Comparison of ENCODE assay signal across 1 cellular context in genomic region chr20:10434832-10435812, GRCh38.
TF ChIP-seq lines count a peak whose summit lies in the region.

Gene SLX4IP, plus strand, starts transcription at chr20:10435305. Its CDS starts 22,900 bp downstream, at chr20:10458205.

TF ChIP-seq in HepG2, 621 proteins besides CTCF, POLR2A, EP300 and RAD21 (continued from another document and continues in another):
- TF ChIP-seq, protein P1, sequence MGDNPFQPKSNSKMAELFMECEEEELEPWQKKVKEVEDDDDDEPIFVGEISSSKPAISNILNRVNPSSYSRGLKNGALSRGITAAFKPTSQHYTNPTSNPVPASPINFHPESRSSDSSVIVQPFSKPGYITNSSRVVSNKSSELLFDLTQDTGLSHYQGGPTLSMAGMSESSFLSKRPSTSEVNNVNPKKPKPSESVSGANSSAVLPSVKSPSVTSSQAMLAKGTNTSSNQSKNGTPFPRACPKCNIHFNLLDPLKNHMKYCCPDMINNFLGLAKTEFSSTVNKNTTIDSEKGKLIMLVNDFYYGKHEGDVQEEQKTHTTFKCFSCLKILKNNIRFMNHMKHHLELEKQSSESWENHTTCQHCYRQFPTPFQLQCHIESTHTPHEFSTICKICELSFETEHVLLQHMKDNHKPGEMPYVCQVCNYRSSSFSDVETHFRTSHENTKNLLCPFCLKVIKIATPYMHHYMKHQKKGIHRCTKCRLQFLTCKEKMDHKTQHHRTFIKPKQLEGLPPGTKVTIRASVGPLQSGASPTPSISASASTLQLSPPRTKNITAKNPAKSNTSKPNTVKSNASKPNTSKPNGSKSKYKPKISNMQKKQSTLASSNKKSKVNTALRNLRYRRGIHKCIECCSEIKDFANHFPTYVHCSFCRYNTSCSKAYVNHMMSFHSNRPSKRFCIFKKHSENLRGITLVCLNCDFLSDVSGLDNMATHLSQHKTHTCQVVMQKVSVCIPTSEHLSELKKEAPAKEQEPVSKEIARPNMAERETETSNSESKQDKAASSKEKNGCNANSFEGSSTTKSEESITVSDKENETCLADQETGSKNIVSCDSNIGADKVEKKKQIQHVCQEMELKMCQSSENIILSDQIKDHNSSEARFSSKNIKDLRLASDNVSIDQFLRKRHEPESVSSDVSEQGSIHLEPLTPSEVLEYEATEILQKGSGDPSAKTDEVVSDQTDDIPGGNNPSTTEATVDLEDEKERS (CRISPR knock-in tag; IDR thresholded peaks at IDR 0.05): peak; percentile 28; the same call in 1 of the 2 replicates
- no peak for TF ChIP-seq NONO (IDR thresholded peaks at IDR 0.05)
- peak; percentile 61; the same call in 1 of the 2 replicates for TF ChIP-seq NONO (CRISPR knock-in tag; conservative IDR thresholded peaks at IDR 0.05)
- peak; percentile 1 for TF ChIP-seq SMC3 (IDR thresholded peaks at IDR 0.05; ENCODE audit: low read length)
- TF ChIP-seq ZNF615 (CRISPR knock-in tag; IDR thresholded peaks at IDR 0.05; ENCODE audit: borderline replicate concordance): 0 out of 2 replicates have a peak, but pooled peaks have one; percentile 23
- TF ChIP-seq, protein P2, sequence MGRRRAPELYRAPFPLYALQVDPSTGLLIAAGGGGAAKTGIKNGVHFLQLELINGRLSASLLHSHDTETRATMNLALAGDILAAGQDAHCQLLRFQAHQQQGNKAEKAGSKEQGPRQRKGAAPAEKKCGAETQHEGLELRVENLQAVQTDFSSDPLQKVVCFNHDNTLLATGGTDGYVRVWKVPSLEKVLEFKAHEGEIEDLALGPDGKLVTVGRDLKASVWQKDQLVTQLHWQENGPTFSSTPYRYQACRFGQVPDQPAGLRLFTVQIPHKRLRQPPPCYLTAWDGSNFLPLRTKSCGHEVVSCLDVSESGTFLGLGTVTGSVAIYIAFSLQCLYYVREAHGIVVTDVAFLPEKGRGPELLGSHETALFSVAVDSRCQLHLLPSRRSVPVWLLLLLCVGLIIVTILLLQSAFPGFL (CRISPR knock-in tag; IDR thresholded peaks at IDR 0.05): no peak
- peak; percentile 94; the same call in 1 of the 2 replicates for TF ChIP-seq ZNF788 (CRISPR knock-in tag; IDR thresholded peaks at IDR 0.05; ENCODE audit: borderline replicate concordance)
- peak; percentile 39; the same call in 1 of the 2 replicates for TF ChIP-seq ZNF646 (CRISPR knock-in tag; IDR thresholded peaks at IDR 0.05)
- TF ChIP-seq, protein P3, sequence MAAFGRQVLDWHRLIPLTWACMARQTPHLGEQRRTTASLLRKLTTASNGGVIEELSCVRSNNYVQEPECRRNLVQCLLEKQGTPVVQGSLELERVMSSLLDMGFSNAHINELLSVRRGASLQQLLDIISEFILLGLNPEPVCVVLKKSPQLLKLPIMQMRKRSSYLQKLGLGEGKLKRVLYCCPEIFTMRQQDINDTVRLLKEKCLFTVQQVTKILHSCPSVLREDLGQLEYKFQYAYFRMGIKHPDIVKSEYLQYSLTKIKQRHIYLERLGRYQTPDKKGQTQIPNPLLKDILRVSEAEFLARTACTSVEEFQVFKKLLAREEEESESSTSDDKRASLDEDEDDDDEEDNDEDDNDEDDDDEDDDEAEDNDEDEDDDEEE (CRISPR knock-in tag; IDR thresholded peaks at IDR 0.05): peak; percentile 94
- 0 out of 2 replicates have a peak, but pooled peaks have one; percentile 29 for TF ChIP-seq CHCHD3 (CRISPR knock-in tag; IDR thresholded peaks at IDR 0.05)
- TF ChIP-seq, protein P4, sequence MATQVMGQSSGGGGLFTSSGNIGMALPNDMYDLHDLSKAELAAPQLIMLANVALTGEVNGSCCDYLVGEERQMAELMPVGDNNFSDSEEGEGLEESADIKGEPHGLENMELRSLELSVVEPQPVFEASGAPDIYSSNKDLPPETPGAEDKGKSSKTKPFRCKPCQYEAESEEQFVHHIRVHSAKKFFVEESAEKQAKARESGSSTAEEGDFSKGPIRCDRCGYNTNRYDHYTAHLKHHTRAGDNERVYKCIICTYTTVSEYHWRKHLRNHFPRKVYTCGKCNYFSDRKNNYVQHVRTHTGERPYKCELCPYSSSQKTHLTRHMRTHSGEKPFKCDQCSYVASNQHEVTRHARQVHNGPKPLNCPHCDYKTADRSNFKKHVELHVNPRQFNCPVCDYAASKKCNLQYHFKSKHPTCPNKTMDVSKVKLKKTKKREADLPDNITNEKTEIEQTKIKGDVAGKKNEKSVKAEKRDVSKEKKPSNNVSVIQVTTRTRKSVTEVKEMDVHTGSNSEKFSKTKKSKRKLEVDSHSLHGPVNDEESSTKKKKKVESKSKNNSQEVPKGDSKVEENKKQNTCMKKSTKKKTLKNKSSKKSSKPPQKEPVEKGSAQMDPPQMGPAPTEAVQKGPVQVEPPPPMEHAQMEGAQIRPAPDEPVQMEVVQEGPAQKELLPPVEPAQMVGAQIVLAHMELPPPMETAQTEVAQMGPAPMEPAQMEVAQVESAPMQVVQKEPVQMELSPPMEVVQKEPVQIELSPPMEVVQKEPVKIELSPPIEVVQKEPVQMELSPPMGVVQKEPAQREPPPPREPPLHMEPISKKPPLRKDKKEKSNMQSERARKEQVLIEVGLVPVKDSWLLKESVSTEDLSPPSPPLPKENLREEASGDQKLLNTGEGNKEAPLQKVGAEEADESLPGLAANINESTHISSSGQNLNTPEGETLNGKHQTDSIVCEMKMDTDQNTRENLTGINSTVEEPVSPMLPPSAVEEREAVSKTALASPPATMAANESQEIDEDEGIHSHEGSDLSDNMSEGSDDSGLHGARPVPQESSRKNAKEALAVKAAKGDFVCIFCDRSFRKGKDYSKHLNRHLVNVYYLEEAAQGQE (IDR thresholded peaks at IDR 0.05; ENCODE audit: borderline replicate concordance in 1 of 2, low read depth in 1 of 2, low read length in 2 of 2): peak in 1 of 2 experiments; percentile 57; a peak in 1 of 4 replicates
- TF ChIP-seq ZNF205 (CRISPR knock-in tag; IDR thresholded peaks at IDR 0.05): peak; percentile 45; the same call in 1 of the 2 replicates
- TF ChIP-seq FOSL2 (CRISPR knock-in tag; IDR thresholded peaks at IDR 0.05): peak; percentile 73
- 0 out of 2 replicates have a peak, but pooled peaks have one; percentile 77 for TF ChIP-seq FOXO4 (CRISPR knock-in tag; conservative IDR thresholded peaks at IDR 0.05)
- 0 out of 2 replicates have a peak, but pooled peaks have one; percentile 1 for TF ChIP-seq ZNF569 (CRISPR knock-in tag; IDR thresholded peaks at IDR 0.05; ENCODE audit: borderline replicate concordance)
- TF ChIP-seq FOXC1 (CRISPR knock-in tag; IDR thresholded peaks at IDR 0.05; ENCODE audit: borderline replicate concordance): peak; percentile 92; the same call in 1 of the 2 replicates
- TF ChIP-seq SKI (IDR thresholded peaks at IDR 0.05; ENCODE audit: partially characterized antibody): no peak
- TF ChIP-seq ZNF333 (CRISPR knock-in tag; IDR thresholded peaks at IDR 0.05; ENCODE audit: borderline replicate concordance): peak; percentile 19; the same call in 1 of the 2 replicates
- TF ChIP-seq KDM4B (CRISPR knock-in tag; IDR thresholded peaks at IDR 0.05): peak; percentile 54; the same call in 1 of the 2 replicates
- TF ChIP-seq ZNF710 (CRISPR knock-in tag; IDR thresholded peaks at IDR 0.05; ENCODE audit: borderline replicate concordance): peak; percentile 67; the same call in 1 of the 2 replicates
- TF ChIP-seq ZHX1 (CRISPR knock-in tag; IDR thresholded peaks at IDR 0.05; ENCODE audit: low read depth): peak; percentile 86; the same call in 1 of the 2 replicates
- peak; percentile 84 for TF ChIP-seq XRCC5 (optimal IDR thresholded peaks at IDR 0.05; ENCODE audit: low read length)
